In genomic region chr1:105556266-105556665, GRCh38 we compare ENCODE assay signal across 22 cellular contexts.
"Had no signal": no experiment of that assay in that cellular context is flagged by ENCODE, and none has a peak within 500 bp of the region (broad histone marks: within the 10 kb centered on the region; RNA-seq: fewer than 3 reads in every experiment).

No MANE protein-coding gene starts in this region.

- DNase-seq: cortex of kidney; effector memory CD8-positive, alpha-beta T cell; esophagus squamous epithelium; foreskin fibroblast; immature natural killer cell; left cardiac atrium; left ventricle myocardium inferior; lower lobe of right lung; naive B cell; psoas muscle; sigmoid colon; stimulated activated CD4-positive, alpha-beta T cell treated with anti-CD3 and anti-CD28 coated beads, Interleukin-12 subunit alpha, Interleukin-12 subunit beta, amount 100 ng/mL, for 4 hours; stimulated activated naive CD4-positive, alpha-beta T cell; stomach; substantia nigra; trophoblast cell had no signal

- FAIRE-seq: keratinocyte had no signal

- H3K9me3 ChIP-seq: esophagus squamous epithelium, gastroesophageal sphincter, lower lobe of right lung, psoas muscle, sigmoid colon, stomach, thoracic aorta had no signal

- H3K27ac ChIP-seq: epithelial cell of prostate, esophagus squamous epithelium, gastroesophageal sphincter, left ventricle myocardium inferior, lower lobe of right lung, psoas muscle, right atrium auricular region, sigmoid colon, skin epidermis, stomach, thoracic aorta had no signal

- ATAC-seq: effector memory CD8-positive, alpha-beta T cell; gastroesophageal sphincter; left cardiac atrium; lower lobe of right lung; psoas muscle had no signal

- H3K27me3 ChIP-seq: esophagus squamous epithelium, gastroesophageal sphincter, right atrium auricular region, sigmoid colon, stomach had no signal

- H3K36me3 ChIP-seq: esophagus squamous epithelium, gastroesophageal sphincter, left ventricle myocardium inferior, lower lobe of right lung, right atrium auricular region, sigmoid colon, stomach, thoracic aorta had no signal

- H3K4me3 ChIP-seq: esophagus squamous epithelium, gastroesophageal sphincter, left ventricle myocardium inferior, lower lobe of right lung, psoas muscle, right atrium auricular region, sigmoid colon, skin epidermis, stomach, thoracic aorta had no signal
